ENCODE assay signal across 8 cellular contexts in the genomic region with DNA sequence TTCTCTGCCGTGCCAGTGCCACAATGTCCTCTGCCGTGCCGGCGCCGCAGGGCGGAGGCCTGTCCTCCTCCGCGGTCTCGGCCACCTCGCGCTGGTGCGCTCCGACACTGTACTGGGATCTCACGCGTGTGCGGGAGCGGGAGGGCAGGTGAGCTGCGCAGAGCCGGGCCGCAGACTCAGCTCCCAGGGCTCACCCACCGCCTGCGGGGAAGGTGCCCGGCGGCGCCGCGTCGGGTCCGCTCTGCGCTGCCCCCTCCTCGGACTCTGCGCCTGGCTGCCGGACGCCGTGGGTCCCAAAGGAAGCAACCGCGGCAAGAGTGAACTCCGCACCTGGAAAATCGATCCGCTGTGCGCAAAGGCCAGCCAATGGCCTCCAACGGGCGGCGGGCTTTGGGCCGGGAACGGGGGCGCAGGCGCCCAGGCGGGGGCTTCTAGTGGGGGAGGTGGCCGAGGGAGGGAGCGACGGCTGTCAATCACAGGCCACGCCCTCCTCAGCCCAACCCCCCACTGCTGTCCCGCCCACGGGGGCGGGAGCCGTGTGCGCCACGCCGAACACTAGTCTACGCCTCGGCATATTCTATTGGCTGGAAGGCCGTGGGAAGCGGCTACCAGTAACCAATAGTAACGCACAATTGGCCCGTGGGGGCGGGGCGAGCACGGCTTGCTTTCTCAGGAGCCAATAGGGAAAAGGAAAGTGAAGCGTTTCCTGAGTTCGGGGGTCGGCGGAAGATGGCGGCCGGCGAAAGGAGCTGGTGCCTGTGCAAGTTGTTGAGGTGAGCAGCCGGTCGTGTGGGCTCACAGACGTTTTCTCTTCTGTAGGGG. TPM values are rescaled to one million over a fixed set of nuclear protein-coding genes. Genes with fewer than 3 reads are reported as not detected.
DNase-seq lines count a peak whose midpoint lies in the region; ATAC-seq and TF ChIP-seq lines count a peak whose summit lies in the region.

ALG11 (plus strand) TSS at position 709 of the 822 bp plus-strand sequence; CDS start at position 730, 21 bp downstream.

- H4K20me1 ChIP-seq in osteoblast (ENCODE audit: insufficient read depth, low read length) = peaks cover 2% of the 10 kb centered on the region

- H3K9me3 ChIP-seq in osteoblast (ENCODE audit: low read depth, low read length) (no peaks in the 10 kb centered on the region), thoracic aorta (no peaks in the 10 kb centered on the region)

- peaks cover 5% of the 10 kb centered on the region for H3K27me3 Mint-ChIP-seq in activated naive CD4-positive, alpha-beta T cell treated with anti-CD3 and anti-CD28 coated beads, Interleukin-2, amount 50 U/mL, for 24 hours

- DNase-seq in GM06990 (ENCODE audit: extremely low read depth, insufficient read length) (peak; percentile 97), NCI-H1092 (lab: John Stamatoyannopoulos, UW) (peak; percentile 97), glomerular visceral epithelial cell (ENCODE audit: extremely low spot score) (peak; percentile 99), osteoblast (ENCODE audit: insufficient read length, low spot score, missing footprints) (peak; percentile 99), thoracic aorta (ENCODE audit: low spot score) (peak; percentile 96)

- TF ChIP-seq CTCF in GM06990 (IDR thresholded peaks at IDR 0.05; ENCODE audit: insufficient read depth, low read length, poor library complexity, severe bottlenecking) (no peak), osteoblast (IDR thresholded peaks at IDR 0.05; ENCODE audit: extremely low read depth, low read depth, low read length) (no peak), thoracic aorta (IDR thresholded peaks at IDR 0.05) (no peak)

- H3K36me3 ChIP-seq in GM06990 (ENCODE audit: control insufficient read depth, insufficient read depth, low read length) (no peaks in the 10 kb centered on the region), osteoblast (ENCODE audit: insufficient read depth, low read length) (no peaks in the 10 kb centered on the region), thoracic aorta (no peaks in the 10 kb centered on the region)

- H3K4me1 ChIP-seq in osteoblast (ENCODE audit: insufficient read depth, low read length) = peaks cover 14% of the 10 kb centered on the region
- H3K4me1 ChIP-seq in thoracic aorta (ENCODE audit: control insufficient read depth in 1 of 2, low read depth in 2 of 2) = peaks cover 10 to 13% of the 10 kb centered on the region in 2 donors

- H3K4me3 ChIP-seq in GM06990 (replicated peaks; ENCODE audit: low read depth, low read length) = peak within 1 kb of the TSS; percentile 98
- H3K4me3 ChIP-seq in osteoblast (ENCODE audit: insufficient read depth, low read length) = peak within 1 kb of the TSS; percentile 79
- H3K4me3 ChIP-seq in thoracic aorta = peak within 1 kb of the TSS; percentile 96

- H3K4me3 Mint-ChIP-seq in activated naive CD4-positive, alpha-beta T cell treated with anti-CD3 and anti-CD28 coated beads, Interleukin-2, amount 50 U/mL, for 24 hours = peak within 1 kb of the TSS; percentile 98

- peak; percentile 99 for ATAC-seq in HG02588 (IDR thresholded peaks at IDR 0.05; ENCODE audit: unreplicated experiment)
- ATAC-seq in SK-N-SH treated with all-trans-retinoic acid at 6 μM for 48 hours = peak; percentile 98
- peak; percentile 99 for ATAC-seq in thoracic aorta (ENCODE audit: insufficient number of reproducible peaks, low FRiP score, low read depth)

- peaks cover 23% of the 10 kb centered on the region for H3K4me1 Mint-ChIP-seq in activated naive CD4-positive, alpha-beta T cell treated with anti-CD3 and anti-CD28 coated beads, Interleukin-2, amount 50 U/mL, for 24 hours

- peaks cover 1% of the 10 kb centered on the region for H3K27me3 ChIP-seq in GM06990 (replicated peaks; ENCODE audit: control insufficient read depth, insufficient read depth, low read length)
- H3K27me3 ChIP-seq in osteoblast (ENCODE audit: insufficient read depth, low read length) = peaks cover 15% of the 10 kb centered on the region
- no peaks in the 10 kb centered on the region for H3K27me3 ChIP-seq in thoracic aorta (replicated peaks; ENCODE audit: insufficient read depth)

- peak within 1 kb of the TSS; percentile 89 for H3K27ac ChIP-seq in osteoblast (ENCODE audit: low read depth, low read length)
- H3K27ac ChIP-seq in thoracic aorta = peak within 1 kb of the TSS in 1 of 2 donors; percentile 66

- peaks cover 47% of the 10 kb centered on the region for H3K79me2 ChIP-seq in osteoblast (ENCODE audit: insufficient read depth, low read length)

- peak within 1 kb of the TSS; percentile 88 for H3K27ac Mint-ChIP-seq in activated naive CD4-positive, alpha-beta T cell treated with anti-CD3 and anti-CD28 coated beads, Interleukin-2, amount 50 U/mL, for 24 hours

- peak within 1 kb of the TSS; percentile 94 for H3K4me2 ChIP-seq in osteoblast (ENCODE audit: insufficient read depth, low read length)

- no peaks in the 10 kb centered on the region for H3K9me3 Mint-ChIP-seq in activated naive CD4-positive, alpha-beta T cell treated with anti-CD3 and anti-CD28 coated beads, Interleukin-2, amount 50 U/mL, for 24 hours

- H3K36me3 Mint-ChIP-seq in activated naive CD4-positive, alpha-beta T cell treated with anti-CD3 and anti-CD28 coated beads, Interleukin-2, amount 50 U/mL, for 24 hours = peaks cover 5% of the 10 kb centered on the region

- H2AFZ ChIP-seq in osteoblast (ENCODE audit: low read length) = peak within 1 kb of the TSS; percentile 97

TF ChIP-seq in SK-N-SH treated with all-trans-retinoic acid at 6 μM for 48 hours, 23 proteins besides CTCF, POLR2A, EP300 and RAD21:
- no peak for TF ChIP-seq TOX (CRISPR knock-in tag; IDR thresholded peaks at IDR 0.05; ENCODE audit: borderline replicate concordance)
- TF ChIP-seq RARB (CRISPR knock-in tag; IDR thresholded peaks at IDR 0.05) = no peak
- no peak for TF ChIP-seq ZFP30 (CRISPR knock-in tag; IDR thresholded peaks at IDR 0.05)
- TF ChIP-seq, protein P1, sequence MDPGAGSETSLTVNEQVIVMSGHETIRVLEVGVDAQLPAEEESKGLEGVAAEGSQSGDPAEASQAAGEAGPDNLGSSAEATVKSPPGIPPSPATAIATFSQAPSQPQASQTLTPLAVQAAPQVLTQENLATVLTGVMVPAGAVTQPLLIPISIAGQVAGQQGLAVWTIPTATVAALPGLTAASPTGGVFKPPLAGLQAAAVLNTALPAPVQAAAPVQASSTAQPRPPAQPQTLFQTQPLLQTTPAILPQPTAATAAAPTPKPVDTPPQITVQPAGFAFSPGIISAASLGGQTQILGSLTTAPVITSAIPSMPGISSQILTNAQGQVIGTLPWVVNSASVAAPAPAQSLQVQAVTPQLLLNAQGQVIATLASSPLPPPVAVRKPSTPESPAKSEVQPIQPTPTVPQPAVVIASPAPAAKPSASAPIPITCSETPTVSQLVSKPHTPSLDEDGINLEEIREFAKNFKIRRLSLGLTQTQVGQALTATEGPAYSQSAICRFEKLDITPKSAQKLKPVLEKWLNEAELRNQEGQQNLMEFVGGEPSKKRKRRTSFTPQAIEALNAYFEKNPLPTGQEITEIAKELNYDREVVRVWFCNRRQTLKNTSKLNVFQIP (CRISPR knock-in tag; IDR thresholded peaks at IDR 0.05; ENCODE audit: borderline replicate concordance, low read depth) = no peak
- TF ChIP-seq ISL1 (CRISPR knock-in tag; IDR thresholded peaks at IDR 0.05) = no peak
- no peak for TF ChIP-seq ZNF8 (CRISPR knock-in tag; IDR thresholded peaks at IDR 0.05)
- no peak for TF ChIP-seq ARNTL (CRISPR knock-in tag; IDR thresholded peaks at IDR 0.05; ENCODE audit: borderline replicate concordance, low read depth)
- TF ChIP-seq CSDC2 (CRISPR knock-in tag; IDR thresholded peaks at IDR 0.05) = no peak
- TF ChIP-seq PATZ1 (CRISPR knock-in tag; IDR thresholded peaks at IDR 0.05; ENCODE audit: borderline replicate concordance) = no peak
- TF ChIP-seq ZNF70 (CRISPR knock-in tag; IDR thresholded peaks at IDR 0.05) = no peak
- TF ChIP-seq OSR1 (CRISPR knock-in tag; IDR thresholded peaks at IDR 0.05) = no peak
- TF ChIP-seq, protein P2, sequence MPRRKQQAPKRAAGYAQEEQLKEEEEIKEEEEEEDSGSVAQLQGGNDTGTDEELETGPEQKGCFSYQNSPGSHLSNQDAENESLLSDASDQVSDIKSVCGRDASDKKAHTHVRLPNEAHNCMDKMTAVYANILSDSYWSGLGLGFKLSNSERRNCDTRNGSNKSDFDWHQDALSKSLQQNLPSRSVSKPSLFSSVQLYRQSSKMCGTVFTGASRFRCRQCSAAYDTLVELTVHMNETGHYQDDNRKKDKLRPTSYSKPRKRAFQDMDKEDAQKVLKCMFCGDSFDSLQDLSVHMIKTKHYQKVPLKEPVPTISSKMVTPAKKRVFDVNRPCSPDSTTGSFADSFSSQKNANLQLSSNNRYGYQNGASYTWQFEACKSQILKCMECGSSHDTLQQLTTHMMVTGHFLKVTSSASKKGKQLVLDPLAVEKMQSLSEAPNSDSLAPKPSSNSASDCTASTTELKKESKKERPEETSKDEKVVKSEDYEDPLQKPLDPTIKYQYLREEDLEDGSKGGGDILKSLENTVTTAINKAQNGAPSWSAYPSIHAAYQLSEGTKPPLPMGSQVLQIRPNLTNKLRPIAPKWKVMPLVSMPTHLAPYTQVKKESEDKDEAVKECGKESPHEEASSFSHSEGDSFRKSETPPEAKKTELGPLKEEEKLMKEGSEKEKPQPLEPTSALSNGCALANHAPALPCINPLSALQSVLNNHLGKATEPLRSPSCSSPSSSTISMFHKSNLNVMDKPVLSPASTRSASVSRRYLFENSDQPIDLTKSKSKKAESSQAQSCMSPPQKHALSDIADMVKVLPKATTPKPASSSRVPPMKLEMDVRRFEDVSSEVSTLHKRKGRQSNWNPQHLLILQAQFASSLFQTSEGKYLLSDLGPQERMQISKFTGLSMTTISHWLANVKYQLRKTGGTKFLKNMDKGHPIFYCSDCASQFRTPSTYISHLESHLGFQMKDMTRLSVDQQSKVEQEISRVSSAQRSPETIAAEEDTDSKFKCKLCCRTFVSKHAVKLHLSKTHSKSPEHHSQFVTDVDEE (CRISPR knock-in tag; IDR thresholded peaks at IDR 0.05) = no peak

RNA-seq across cellular contexts. Expression of gene ALG11, which starts in this region (rescaled TPM):
- 22.7 and 23.9 TPM in 2 replicates for total RNA-seq in osteoblast
- 10 to 100 TPM; 20.7 to 30.3 TPM for total RNA-seq in thoracic aorta
